8 cellular contexts compared by ENCODE assay signal in the genomic region with DNA sequence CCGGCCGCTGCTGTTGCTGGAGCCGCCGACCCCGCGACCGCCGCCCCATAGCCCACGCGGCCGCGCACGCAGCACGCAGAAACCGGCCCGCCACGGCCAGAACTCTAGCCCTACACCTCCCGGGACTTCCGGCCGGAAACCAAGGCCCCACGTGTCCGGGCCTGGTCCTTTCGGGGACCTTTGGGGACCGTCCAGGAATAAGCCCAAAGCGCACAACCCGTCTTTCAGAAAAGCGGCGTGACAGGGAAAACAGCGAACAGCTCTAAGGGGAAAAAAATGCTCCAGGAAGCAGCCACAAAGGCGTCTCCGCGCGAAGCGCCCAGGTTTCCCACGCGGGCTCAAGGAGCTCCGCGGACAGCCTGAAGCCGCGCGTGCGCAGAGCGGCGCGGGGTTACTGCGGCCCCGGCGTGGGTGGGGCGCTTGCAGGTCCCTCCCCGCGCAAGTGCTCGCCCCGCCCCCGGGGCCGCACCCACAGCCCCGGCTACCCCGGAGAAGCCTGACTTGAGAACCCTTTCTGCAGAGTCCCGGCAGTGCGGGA. TPM values are rescaled to one million over a fixed set of nuclear protein-coding genes. Genes with fewer than 3 reads are reported as not detected.
DNase-seq lines count a peak whose midpoint lies in the region; ATAC-seq and TF ChIP-seq lines count a peak whose summit lies in the region.

A gene (minus strand): TSS at position 114 of the 538 bp plus-strand sequence. CDS start 65 bp downstream, at position 49.
A gene with protein sequence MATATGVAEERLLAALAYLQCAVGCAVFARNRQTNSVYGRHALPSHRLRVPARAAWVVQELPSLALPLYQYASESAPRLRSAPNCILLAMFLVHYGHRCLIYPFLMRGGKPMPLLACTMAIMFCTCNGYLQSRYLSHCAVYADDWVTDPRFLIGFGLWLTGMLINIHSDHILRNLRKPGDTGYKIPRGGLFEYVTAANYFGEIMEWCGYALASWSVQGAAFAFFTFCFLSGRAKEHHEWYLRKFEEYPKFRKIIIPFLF (plus strand): TSS at position 510 of the 538 bp plus-strand sequence. CDS start 137 bp downstream, outside the sequence.

- ATAC-seq in HG02870 (IDR thresholded peaks at IDR 0.05; ENCODE audit: unreplicated experiment) (peak; percentile 83), T-cell (replicated peaks in 1 of 4) (peak; percentile 88 to 93 (median 88)), heart left ventricle (peak; percentile 97 to 99 (median 98)), upper lobe of left lung (ENCODE audit: low FRiP score in 2 of 2) (peak; percentile 97 to 99)

- no peak for TF ChIP-seq CTCF in GM13977 (IDR thresholded peaks at IDR 0.05; ENCODE audit: extremely low read depth, insufficient read depth, missing control alignments)
- no peak for TF ChIP-seq CTCF in heart left ventricle (IDR thresholded peaks at IDR 0.05)
- TF ChIP-seq CTCF in upper lobe of left lung (IDR thresholded peaks at IDR 0.05), result peak in 1 of 6 experiments; percentile 9

- no peaks in the 10 kb centered on the region for H3K9me3 Mint-ChIP-seq in T-cell

- H3K4me3 ChIP-seq in heart left ventricle (peak within 1 kb of the TSS; percentile 75 to 99 (median 94)), upper lobe of left lung (peak within 1 kb of the TSS; percentile 75 to 97 (median 93))

- CTCF ChIA-PET in T-cell (lab: Charles Lee), result interaction anchor here (0.8 to 1.5 kb wide), 6 partner anchors 80 to 1211 kb away, joined by 3 to 7 read pairs (median 4); a partner anchor contains a TSS

- no peaks in the 10 kb centered on the region for H3K9me3 ChIP-seq in heart left ventricle
- H3K9me3 ChIP-seq in upper lobe of left lung, result no peaks in the 10 kb centered on the region

- in situ Hi-C loops in GM13977 (cut with MboI; ENCODE audit: low pct_unique_long_range_greater_than_20kb, low sequenced_read_pairs, unreplicated experiment), result loop anchor here (25.0 kb wide), 1 partner anchor 104 kb away; no protein-coding TSS in a partner anchor

- TF ChIP-seq POLR2A in heart left ventricle (IDR thresholded peaks at IDR 0.05) (peak in 1 of 2 donors; percentile 46), upper lobe of left lung (IDR thresholded peaks at IDR 0.05) (peak in 2 of 4 donors; percentile 65 to 69)

- WGBS in adipose tissue, 3 donors, result 0 to 1% (median 1%) methylated on average over 57 to 59 of the region's 59 CpGs
- 0 to 1% (median 0%) methylated on average over 30 to 59 of the region's 59 CpGs for WGBS in heart left ventricle, 4 donors
- whole genome bisulfite sequencing in upper lobe of left lung, 2 donors, result 0% methylated on average over 2 to 49 of the region's 59 CpGs

- H3K27ac Mint-ChIP-seq in T-cell, result peak within 1 kb of the TSS; percentile 98 to 100

- POLR2A ChIA-PET in T-cell (lab: Charles Lee), result interaction anchor here (0.6 to 0.9 kb wide), 3 partner anchors 1109 to 1237 kb away, joined by 3 to 7 read pairs (median 4); a partner anchor contains a TSS

- peak within 1 kb of the TSS; percentile 93 to 94 (median 94) for H3K4me3 Mint-ChIP-seq in T-cell

- H3K27me3 Mint-ChIP-seq in T-cell, result no peaks in the 10 kb centered on the region

- peak within 1 kb of the TSS; percentile 87 for H3K27ac ChIP-seq in adipose tissue (ENCODE audit: low read depth, low read length)
- peak within 1 kb of the TSS; percentile 92 to 99 (median 97) for H3K27ac ChIP-seq in heart left ventricle
- peak within 1 kb of the TSS; percentile 84 to 96 (median 94) for H3K27ac ChIP-seq in upper lobe of left lung

- H3K4me1 ChIP-seq in heart left ventricle, result peaks cover 0 to 38% (median 25%) of the 10 kb centered on the region in 12 donors
- peaks cover 22 to 34% (median 26%) of the 10 kb centered on the region in 4 donors for H3K4me1 ChIP-seq in upper lobe of left lung

- H3K36me3 Mint-ChIP-seq in T-cell, result peaks cover 19% of the 10 kb centered on the region

- peaks cover 51 to 58% (median 54%) of the 10 kb centered on the region in 3 donors for H3K4me1 Mint-ChIP-seq in T-cell

- no peaks in the 10 kb centered on the region for H3K27me3 ChIP-seq in heart left ventricle
- no peaks in the 10 kb centered on the region for H3K27me3 ChIP-seq in upper lobe of left lung

- TF ChIP-seq EP300 in upper lobe of left lung (IDR thresholded peaks at IDR 0.05), result no peak

- intact Hi-C loops in heart left ventricle (cut with DNase I) (loop anchor here (1.0 to 10.0 kb wide), 10 partner anchors 79 to 258 kb away; a partner anchor contains a TSS), posterior cingulate gyrus (cut with DNase I) (loop anchor here (1.0 to 10.0 kb wide), 2 partner anchors 79 to 112 kb away; no protein-coding TSS in a partner anchor)

- DNase-seq in GM13977 (ENCODE audit: low spot score) (peak; percentile 99), NCI-H146 (lab: John Stamatoyannopoulos, UW) (peak; percentile 89), T-cell (peak; percentile 71 to 95 (median 86)), heart left ventricle (peak; percentile 92 to 96 (median 92)), posterior cingulate gyrus (peak; percentile 81 to 99 (median 90)), upper lobe of left lung (peak; percentile 96 to 99)

- H3K36me3 ChIP-seq in heart left ventricle (peaks cover 0 to 36% (median 28%) of the 10 kb centered on the region in 9 donors), upper lobe of left lung (peaks cover 4 to 33% (median 14%) of the 10 kb centered on the region in 4 donors)

RNA-seq across cellular contexts. Expression of the first gene that starts in this region (rescaled TPM):
- total RNA-seq in T-cell (10 to 100 TPM; 60.8 to 90.9 (median 68.7) TPM), heart left ventricle (10 to 100 TPM; 25.1 to 42.6 (median 34.0) TPM), upper lobe of left lung (10 to 100 TPM; 41.9 to 92.2 (median 52.2) TPM)
- polyA plus RNA-seq in adipose tissue (10 to 100 TPM; 19.1 to 42.5 (median 26.0) TPM), heart left ventricle (10 to 100 TPM; 21.9 to 42.7 TPM)

RNA-seq across cellular contexts. Expression of the second gene that starts in this region (rescaled TPM):
- total RNA-seq in T-cell, result 10 to 100 TPM in 2 of 5 donors, 1 to 10 TPM in 3; 2.3 to 13.6 (median 9.6) TPM
- 1 to 10 TPM; 1.8 to 6.0 (median 2.8) TPM for polyA plus RNA-seq in adipose tissue
- total RNA-seq in heart left ventricle, result 1 to 10 TPM; 2.3 to 6.7 (median 4.0) TPM
- 1 to 10 TPM in 1 of 2 donors, under 1 TPM in 1; 0.80 to 3.1 TPM for polyA plus RNA-seq in heart left ventricle
- total RNA-seq in upper lobe of left lung, result 10 to 100 TPM in 2 of 6 donors, 1 to 10 TPM in 4; 3.1 to 10.8 (median 8.8) TPM

Comparison
In these comparisons a context has a peak if more than half of its experiments do, and no peak if none do; other contexts are left out.
1. Peak in every context shown above with its lines: DNase-seq, ATAC-seq, H3K4me3 ChIP-seq and H3K27ac ChIP-seq.